ENCODE assay signal across 8 cellular contexts in genomic region chr17:28951428-28951990, GRCh38. TPM values are rescaled to one million over a fixed set of nuclear protein-coding genes. Genes with fewer than 3 reads are reported as not detected.
DNase-seq lines count a peak whose midpoint lies in the region; ATAC-seq and TF ChIP-seq lines count a peak whose summit lies in the region.

Gene PHF12 (minus strand): TSS chr17:28951518. CDS start chr17:28950960, 558 bp downstream.

- H3K4me3 ChIP-seq in upper lobe of right lung = peak within 1 kb of the TSS; percentile 89

- ATAC-seq in HG02870 (IDR thresholded peaks at IDR 0.05; ENCODE audit: unreplicated experiment) (peak; percentile 53), left cardiac atrium (peak; percentile 86 to 87), upper lobe of right lung (peak; percentile 87)

- DNase-seq in GM13976 (ENCODE audit: low spot score) = peak; percentile 94
- peak; percentile 99 for DNase-seq in NCI-H146 treated with DMSO at 0.1 percent for 48 hours (lab: John Stamatoyannopoulos, UW; ENCODE audit: unreplicated experiment)
- peak; percentile 100 for DNase-seq in amniotic epithelial cell (ENCODE audit: low read depth)
- DNase-seq in left cardiac atrium = peak; percentile 100
- DNase-seq in posterior vena cava (ENCODE audit: low spot score) = peak; percentile 100
- DNase-seq in upper lobe of right lung = peak; percentile 100

- intact Hi-C loops in T-helper 1 cell treated with Interleukin-12 subunit alpha and Interleukin-12 subunit beta and Interleukin-4 antibody, amounts not matched to agents 30 ng/mL and 1 ng/mL, for 36 hours (cut with micrococcal nuclease) = loop anchor here (1.0 to 10.0 kb wide), 3 partner anchors 109 to 443 kb away; partner anchors contain the start of genes FAM222B, TAOK1 and TRAF4
- intact Hi-C loops in left cardiac atrium (cut with DNase I) = loop anchor here in 1 of 2 donors (5.0 kb wide), 1 partner anchor 49 kb away; the partner anchor contains the start of gene DHRS13
- intact Hi-C loops in posterior vena cava (cut with DNase I) = loop anchor here in 1 of 2 donors (5.0 kb wide), 1 partner anchor 44 kb away; no protein-coding TSS in a partner anchor
- intact Hi-C loops in upper lobe of right lung (cut with DNase I) = no loop called here

- no peaks in the 10 kb centered on the region for H3K9me3 ChIP-seq in upper lobe of right lung

- H3K36me3 ChIP-seq in upper lobe of right lung = no peaks in the 10 kb centered on the region

- H3K27me3 ChIP-seq in upper lobe of right lung = no peaks in the 10 kb centered on the region

- TF ChIP-seq CTCF in GM13976 (IDR thresholded peaks at IDR 0.05; ENCODE audit: borderline replicate concordance, control extremely low read depth, extremely low read depth, insufficient read depth, missing control alignments) (no peak), upper lobe of right lung (IDR thresholded peaks at IDR 0.05) (no peak)

- H3K4me1 ChIP-seq in upper lobe of right lung = peaks cover 27% of the 10 kb centered on the region

- H3K27ac ChIP-seq in upper lobe of right lung = peak within 1 kb of the TSS; percentile 100

- in situ Hi-C loops in GM13976 (cut with MboI; ENCODE audit: low sequenced_read_pairs, unreplicated experiment) = no loop called here

RNA-seq across cellular contexts. Expression of gene PHF12, which starts in this region (rescaled TPM):
- total RNA-seq in T-helper 1 cell treated with Interleukin-12 subunit alpha and Interleukin-12 subunit beta and Interleukin-4 antibody, amounts not matched to agents 30 ng/mL and 1 ng/mL, for 36 hours = 73.3 and 78.5 TPM in 2 replicates
- total RNA-seq in left cardiac atrium (10 to 100 TPM; 18.8 to 23.4 TPM), posterior vena cava (10 to 100 TPM; 26.7 to 32.3 TPM), upper lobe of right lung (40.0 TPM)

Comparison
In these comparisons a context has a peak if more than half of its experiments do, and no peak if none do; other contexts are left out.
1. Peak in every context shown above with its lines: DNase-seq, ATAC-seq, H3K4me3 ChIP-seq and H3K27ac ChIP-seq.